1 cellular context compared by ENCODE assay signal in the genomic region with DNA sequence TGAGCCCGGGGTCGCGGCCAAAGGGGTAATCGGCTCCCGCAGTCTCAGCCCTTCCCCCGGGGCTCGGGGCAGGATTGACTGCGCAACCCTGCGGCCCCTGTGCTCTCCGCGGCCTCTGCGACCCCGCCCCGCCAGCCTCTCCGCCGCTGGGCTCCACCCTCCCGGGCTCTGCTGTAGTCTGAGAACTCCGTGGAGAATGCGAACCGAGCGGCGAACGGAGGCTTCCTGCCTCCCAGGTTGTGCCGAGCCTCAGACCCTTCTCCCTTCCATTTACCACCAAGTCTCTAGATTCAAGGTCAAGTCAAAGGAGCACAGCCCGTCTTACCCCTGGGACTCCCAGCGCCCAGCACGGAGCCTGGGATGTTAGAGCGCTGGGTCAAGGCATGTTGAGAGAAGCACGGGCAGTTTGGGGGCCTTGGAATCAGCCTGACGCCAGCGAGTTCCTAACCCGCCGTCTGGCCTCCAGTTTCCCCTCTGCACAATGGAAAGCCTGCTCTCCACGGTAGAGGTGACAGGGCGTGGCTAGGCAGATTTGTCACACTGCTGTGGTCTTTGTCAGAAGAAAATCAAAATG.
TF ChIP-seq lines count a peak whose summit lies in the region.

No MANE protein-coding gene starts in this region.

TF ChIP-seq in IMR-90, 13 proteins besides CTCF, POLR2A, EP300 and RAD21:
- TF ChIP-seq RCOR1 (IDR thresholded peaks at IDR 0.05; ENCODE audit: insufficient replicate concordance, low read length) (no peak), MXI1 (IDR thresholded peaks at IDR 0.05; ENCODE audit: borderline replicate concordance, low read depth, low read length) (no peak), RFX5 (IDR thresholded peaks at IDR 0.05; ENCODE audit: low read depth, low read length) (no peak), CEBPB (IDR thresholded peaks at IDR 0.05; ENCODE audit: low read depth, low read length) (0 out of 2 replicates have a peak, but pooled peaks have one; percentile 7), MAZ (IDR thresholded peaks at IDR 0.05; ENCODE audit: borderline replicate concordance, low read depth, low read length) (peak; percentile 29; the same call in 1 of the 2 replicates)
- TF ChIP-seq, protein P1, sequence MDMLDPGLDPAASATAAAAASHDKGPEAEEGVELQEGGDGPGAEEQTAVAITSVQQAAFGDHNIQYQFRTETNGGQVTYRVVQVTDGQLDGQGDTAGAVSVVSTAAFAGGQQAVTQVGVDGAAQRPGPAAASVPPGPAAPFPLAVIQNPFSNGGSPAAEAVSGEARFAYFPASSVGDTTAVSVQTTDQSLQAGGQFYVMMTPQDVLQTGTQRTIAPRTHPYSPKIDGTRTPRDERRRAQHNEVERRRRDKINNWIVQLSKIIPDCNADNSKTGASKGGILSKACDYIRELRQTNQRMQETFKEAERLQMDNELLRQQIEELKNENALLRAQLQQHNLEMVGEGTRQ (IDR thresholded peaks at IDR 0.05; ENCODE audit: low read depth, low read length) = no peak
